ENCODE assay signal across 4 cellular contexts in the genomic region with DNA sequence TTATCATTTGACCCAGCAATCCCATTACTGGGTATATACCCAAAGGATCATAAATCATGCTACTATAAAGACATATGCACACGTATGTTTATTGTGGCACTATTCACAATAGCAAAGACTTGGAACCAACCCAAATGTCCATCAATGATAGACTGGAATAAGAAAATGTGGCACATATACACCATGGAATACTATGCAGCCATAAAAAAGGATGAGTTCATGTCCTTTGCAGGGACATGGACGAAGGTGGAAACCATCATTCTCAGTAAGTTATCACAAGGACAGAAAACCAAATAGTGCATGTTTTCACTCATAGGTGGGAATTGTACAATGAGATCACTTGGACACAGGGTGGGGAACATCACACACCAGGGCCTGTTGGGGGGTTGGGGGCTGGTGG. TPM values are rescaled to one million over a fixed set of nuclear protein-coding genes. Genes with fewer than 3 reads are reported as not detected.
"Had no signal": no experiment of that assay in that cellular context is flagged by ENCODE, and none has a peak within 500 bp of the region (broad histone marks: within the 10 kb centered on the region; RNA-seq: fewer than 3 reads in every experiment).

No MANE protein-coding gene starts in this region.

RNA-seq across cellular contexts. Expression of a gene that starts 22.4 kb away (rescaled TPM):
- total RNA-seq: epithelial cell of proximal tubule, esophagus squamous epithelium, frontal cortex, gastrocnemius medialis had no signal
